16 cellular contexts compared by ENCODE assay signal in the genomic region with DNA sequence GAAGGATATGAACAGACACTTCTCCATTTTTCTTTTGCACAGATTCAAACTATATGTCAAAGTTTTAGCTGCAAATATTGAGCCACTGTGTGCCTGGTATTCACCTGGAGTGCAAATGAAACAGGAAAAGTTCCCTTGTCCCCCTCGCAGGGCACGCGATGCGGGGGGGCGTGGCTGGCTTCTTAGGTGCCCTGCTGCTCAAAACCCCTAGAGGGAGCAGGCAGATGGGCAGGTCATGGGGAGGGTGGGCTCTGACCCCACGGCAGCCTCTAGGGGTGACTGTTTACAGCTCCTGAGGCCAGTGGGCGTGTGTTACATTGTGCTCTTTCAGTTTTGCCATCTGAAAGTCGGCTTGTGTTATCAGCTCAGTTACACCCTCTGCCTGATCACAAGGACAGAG.
DNase-seq lines count a peak whose midpoint lies in the region; ATAC-seq, FAIRE-seq and TF ChIP-seq lines count a peak whose summit lies in the region.
"Had no signal": no experiment of that assay in that cellular context is flagged by ENCODE, and none has a peak within 500 bp of the region (broad histone marks: within the 10 kb centered on the region; RNA-seq: fewer than 3 reads in every experiment).

No MANE protein-coding gene starts in this region.

- H3K36me3 ChIP-seq in HepG2 (replicated peaks in 1 of 2; ENCODE audit: control insufficient read depth in 1 of 2, insufficient read depth in 2 of 2, low read length in 2 of 2) (no peaks in the 10 kb centered on the region), right lobe of liver (no peaks in the 10 kb centered on the region), hepatocyte (replicated peaks; ENCODE audit: insufficient read depth, low read depth) (no peaks in the 10 kb centered on the region)
- H3K36me3 ChIP-seq: pancreas, thyroid gland had no signal

- H4K20me1 ChIP-seq in HepG2 (ENCODE audit: insufficient read depth, low read length) (no peaks in the 10 kb centered on the region), hepatocyte (ENCODE audit: insufficient read depth, poor library complexity, severe bottlenecking) (no peaks in the 10 kb centered on the region)

- ATAC-seq in HepG2 (peak; percentile 100), right lobe of liver (no peak)
- ATAC-seq: pancreas had no signal

- H3K9me3 Mint-ChIP-seq in T-helper 2 cell treated with Interferon-gamma antibody and Interleukin-4, amounts not matched to agents 5 μg/mL and 100 μg/mL, for 36 hours = no peaks in the 10 kb centered on the region
- H3K9me3 Mint-ChIP-seq: activated T-cell treated with anti-CD3 and anti-CD28 coated beads, Interleukin-2, amount 50 U/mL, for 24 hours had no signal

- H3K9ac ChIP-seq in HepG2 (ENCODE audit: insufficient read depth, low read depth, low read length) = no peak overlapping the region

- H3K4me3 Mint-ChIP-seq in T-helper 2 cell treated with Interferon-gamma antibody and Interleukin-4, amounts not matched to agents 5 μg/mL and 100 μg/mL, for 36 hours = no peak overlapping the region
- H3K4me3 Mint-ChIP-seq: activated T-cell treated with anti-CD3 and anti-CD28 coated beads, Interleukin-2, amount 50 U/mL, for 24 hours; dendritic cell treated with granulocyte-macrophage colony-stimulating factor and Interleukin-4, amounts not matched to agents 40 ng/mL and 50 ng/mL, for 4 days; immature natural killer cell had no signal

- DNase-seq in HepG2 (ENCODE audit: low spot score) (peak; percentile 37), right lobe of liver (no peak), RPMI7951 (ENCODE audit: low read depth) (peak; percentile 2), hepatocyte (ENCODE audit: low spot score) (no peak), D341Med (ENCODE audit: low spot score) (no peak), RCC 7860 (ENCODE audit: low spot score) (no peak)
- DNase-seq in T-helper 2 cell treated with Interferon-gamma antibody and Interleukin-4, amounts not matched to agents 5 μg/mL and 100 μg/mL, for 36 hours (ENCODE audit: low spot score) = no peak
- no peak for DNase-seq in activated T-cell treated with anti-CD3 and anti-CD28 coated beads, Interleukin-2, amount 50 U/mL, for 1 hour
- DNase-seq: activated T-cell treated with anti-CD3 and anti-CD28 coated beads, Interleukin-2, amount 50 U/mL, for 24 hours; immature natural killer cell; NCI-H2029 treated with DMSO at 0.1 percent for 48 hours; T-helper 1 cell; thyroid gland had no signal

- H2AFZ ChIP-seq in HepG2 (ENCODE audit: low read length) (peak overlapping the region; percentile 63), hepatocyte (no peak overlapping the region)

- no peaks in the 10 kb centered on the region for H3K4me1 Mint-ChIP-seq in T-helper 2 cell treated with Interferon-gamma antibody and Interleukin-4, amounts not matched to agents 5 μg/mL and 100 μg/mL, for 36 hours (ENCODE audit: low read depth)
- H3K4me1 Mint-ChIP-seq: immature natural killer cell had no signal

- intact Hi-C loops in HepG2 (cut with micrococcal nuclease; ENCODE audit: unreplicated experiment) (loop anchor here (1.0 kb wide), 1 partner anchor 15 kb away; no protein-coding TSS in a partner anchor), right lobe of liver (cut with DNase I) (no loop called here)

- H3K9me3 ChIP-seq in HepG2 (ENCODE audit: low read length) (no peaks in the 10 kb centered on the region), right lobe of liver (no peaks in the 10 kb centered on the region), hepatocyte (ENCODE audit: low read depth) (no peaks in the 10 kb centered on the region)
- H3K9me3 ChIP-seq: pancreas, thyroid gland had no signal

- CTCF ChIA-PET in HepG2 (lab: Yijun Ruan, JAX; ENCODE audit: low intra/inter-chr PET ratio, low total read pairs) = no interaction called here

- H3K27me3 Mint-ChIP-seq in T-helper 2 cell treated with Interferon-gamma antibody and Interleukin-4, amounts not matched to agents 5 μg/mL and 100 μg/mL, for 36 hours (ENCODE audit: low read depth) = no peaks in the 10 kb centered on the region
- H3K27me3 Mint-ChIP-seq: activated T-cell treated with anti-CD3 and anti-CD28 coated beads, Interleukin-2, amount 50 U/mL, for 24 hours; dendritic cell treated with granulocyte-macrophage colony-stimulating factor and Interleukin-4, amounts not matched to agents 40 ng/mL and 50 ng/mL, for 4 days had no signal

- no TSS peak for BruUV-seq in HepG2 (replicated peaks; lab: Mats Ljungman, UMichigan)

- TF ChIP-seq POLR2A in HepG2 (IDR thresholded peaks at IDR 0.05; ENCODE audit: insufficient read depth in 1 of 2, low read depth in 2 of 2, low read length in 2 of 2) = no peak
- TF ChIP-seq POLR2A in right lobe of liver (IDR thresholded peaks at IDR 0.05) = no peak

- H3K4me1 ChIP-seq in HepG2 (ENCODE audit: insufficient read depth, low read length) (no peaks in the 10 kb centered on the region), right lobe of liver (no peaks in the 10 kb centered on the region), hepatocyte (ENCODE audit: insufficient read depth) (no peaks in the 10 kb centered on the region)
- H3K4me1 ChIP-seq: pancreas, thyroid gland had no signal

- TF ChIP-seq EP300 in HepG2 (IDR thresholded peaks at IDR 0.05; ENCODE audit: low read depth in 2 of 2, low read length in 2 of 2) (no peak), HepG2 (CRISPR knock-in tag; IDR thresholded peaks at IDR 0.05; ENCODE audit: borderline replicate concordance) (no peak)

- H3K27ac Mint-ChIP-seq in T-helper 2 cell treated with Interferon-gamma antibody and Interleukin-4, amounts not matched to agents 5 μg/mL and 100 μg/mL, for 36 hours = no peak overlapping the region
- H3K27ac Mint-ChIP-seq: activated T-cell treated with anti-CD3 and anti-CD28 coated beads, Interleukin-2, amount 50 U/mL, for 24 hours; dendritic cell treated with granulocyte-macrophage colony-stimulating factor and Interleukin-4, amounts not matched to agents 40 ng/mL and 50 ng/mL, for 4 days; immature natural killer cell had no signal

- peak overlapping the region; percentile 49; the same call in 1 of the 2 replicates for H3K4me2 ChIP-seq in HepG2 (ENCODE audit: low read depth, low read length)
- no peak overlapping the region for H3K4me2 ChIP-seq in hepatocyte

- POLR2A ChIA-PET in HepG2 (lab: Yijun Ruan, JAX) = no interaction called here

- FAIRE-seq in HepG2 (lab: Jason Lieb, UNC) = no peak
- FAIRE-seq in RCC 7860 (lab: Jason Lieb, UNC) = no peak
- FAIRE-seq: GM12892, pancreas had no signal

- no peaks in the 10 kb centered on the region for H3K27me3 ChIP-seq in HepG2 (ENCODE audit: control insufficient read depth in 1 of 2, insufficient read depth in 2 of 2, low read length in 2 of 2)
- H3K27me3 ChIP-seq in right lobe of liver = no peaks in the 10 kb centered on the region
- no peaks in the 10 kb centered on the region for H3K27me3 ChIP-seq in hepatocyte
- H3K27me3 ChIP-seq: pancreas, thyroid gland had no signal

- no peaks in the 10 kb centered on the region for H3K79me2 ChIP-seq in HepG2 (ENCODE audit: insufficient read depth, low read length)
- H3K79me2 ChIP-seq in hepatocyte = no peaks in the 10 kb centered on the region

- no peaks in the 10 kb centered on the region for H3K9me2 ChIP-seq in hepatocyte (replicated peaks; ENCODE audit: insufficient read depth)

- H3K4me3 ChIP-seq in HepG2 (replicated peaks in 1 of 3; ENCODE audit: insufficient read depth in 1 of 3, low read depth in 2 of 3, low read length in 3 of 3) = no peak overlapping the region; a peak in 1 of 6 replicates
- H3K4me3 ChIP-seq in right lobe of liver = no peak overlapping the region
- H3K4me3 ChIP-seq in hepatocyte = no peak overlapping the region
- H3K4me3 ChIP-seq: pancreas, thyroid gland had no signal

- no peaks in the 10 kb centered on the region for H3K36me3 Mint-ChIP-seq in T-helper 2 cell treated with Interferon-gamma antibody and Interleukin-4, amounts not matched to agents 5 μg/mL and 100 μg/mL, for 36 hours (ENCODE audit: low read depth)
- H3K36me3 Mint-ChIP-seq: immature natural killer cell had no signal

- peak; percentile 46 for TF ChIP-seq CTCF in HepG2 (CRISPR knock-in tag; IDR thresholded peaks at IDR 0.05)
- TF ChIP-seq CTCF in right lobe of liver (IDR thresholded peaks at IDR 0.05) = no peak
- peak; percentile 17 for TF ChIP-seq CTCF in hepatocyte (IDR thresholded peaks at IDR 0.05; ENCODE audit: poor library complexity)

- H3K27ac ChIP-seq in HepG2 (ENCODE audit: extremely low read length, insufficient read depth, low read length) (no peak overlapping the region), right lobe of liver (no peak overlapping the region), hepatocyte (no peak overlapping the region)
- H3K27ac ChIP-seq: pancreas, thyroid gland had no signal

- no peak for TF ChIP-seq RAD21 in HepG2 (CRISPR knock-in tag; IDR thresholded peaks at IDR 0.05)

- in situ Hi-C loops in HepG2 (cut with HindIII; ENCODE audit: extremely low pct_ligation_motif_present, low pct_unique_long_range_greater_than_20kb) = no loop called here

- 9% methylated on average over 3 of the region's 8 CpGs for WGBS in HepG2 (ENCODE audit: low lambda C conversion rate)
- 68% methylated on average over 2 of the region's 8 CpGs for WGBS in right lobe of liver (ENCODE audit: insufficient coverage, low coverage, low lambda C conversion rate, missing lambda C conversion rate)
- 56% methylated on average over 8 of the region's 8 CpGs for WGBS in hepatocyte (ENCODE audit: low lambda C conversion rate, missing lambda C conversion rate)

TF ChIP-seq in HepG2, 621 proteins besides CTCF, POLR2A, EP300 and RAD21 (continues in another document):
- TF ChIP-seq ZBTB7B (CRISPR knock-in tag; IDR thresholded peaks at IDR 0.05) (peak; percentile 32; the same call in 1 of the 2 replicates), MTF1 (CRISPR knock-in tag; IDR thresholded peaks at IDR 0.05) (no peak), ZNF615 (CRISPR knock-in tag; IDR thresholded peaks at IDR 0.05; ENCODE audit: borderline replicate concordance) (no peak), JUN (CRISPR knock-in tag; IDR thresholded peaks at IDR 0.05) (no peak), KDM4B (CRISPR knock-in tag; IDR thresholded peaks at IDR 0.05) (no peak)

Comparison
In these comparisons a context has a peak if more than half of its experiments do, and no peak if none do; other contexts are left out.
1. DNase-seq: peak in HepG2 (single experiment) and RPMI7951 (single experiment); none in right lobe of liver (0 of 3), hepatocyte (single experiment), T-helper 2 cell treated with Interferon-gamma antibody and Interleukin-4, amounts not matched to agents 5 μg/mL and 100 μg/mL, for 36 hours (single experiment), D341Med (single experiment), activated T-cell treated with anti-CD3 and anti-CD28 coated beads, Interleukin-2, amount 50 U/mL, for 1 hour (single experiment) and RCC 7860 (single experiment).
2. CTCF ChIP-seq: peak in HepG2 (single experiment) and hepatocyte (single experiment); none in right lobe of liver (0 of 4).